ENCODE assay signal across 12 cellular contexts in the genomic region with DNA sequence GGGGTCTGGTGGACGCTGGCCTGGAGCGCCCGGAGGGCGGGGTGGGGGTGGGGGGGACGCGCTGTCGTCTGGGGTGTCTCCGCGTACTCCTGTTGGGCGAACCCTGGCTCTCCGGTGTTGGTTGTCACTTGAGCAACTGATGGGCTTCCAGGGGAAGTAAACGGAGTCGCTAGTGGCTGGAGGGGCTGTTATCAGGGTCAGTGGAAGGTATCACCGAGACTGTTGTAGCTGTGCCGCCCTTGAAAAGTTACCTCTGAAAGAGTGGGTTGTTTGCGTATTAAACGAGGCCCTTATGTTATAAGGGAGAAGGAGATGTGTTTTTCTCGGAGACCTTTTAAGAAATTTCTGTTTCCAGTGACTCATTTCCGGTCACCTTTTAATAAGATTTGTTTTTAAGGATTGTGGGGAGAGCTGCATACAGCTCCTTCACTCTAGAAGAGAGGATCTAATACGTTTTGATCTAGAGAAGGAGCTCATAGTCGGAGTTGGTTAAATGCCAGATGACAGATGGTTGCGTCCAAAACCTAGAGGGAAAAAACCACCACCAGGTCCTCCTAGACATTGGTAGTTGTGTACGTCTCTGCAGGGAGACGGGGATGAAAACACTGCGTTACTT. TPM values are rescaled to one million over a fixed set of nuclear protein-coding genes. Genes with fewer than 3 reads are reported as not detected.
DNase-seq lines count a peak whose midpoint lies in the region; ATAC-seq and TF ChIP-seq lines count a peak whose summit lies in the region.
"Had no signal": no experiment of that assay in that cellular context is flagged by ENCODE, and none has a peak within 500 bp of the region (broad histone marks: within the 10 kb centered on the region; RNA-seq: fewer than 3 reads in every experiment).

No MANE protein-coding gene starts in this region.

- no peak for ATAC-seq in HG03280 (IDR thresholded peaks at IDR 0.05; ENCODE audit: unreplicated experiment)
- ATAC-seq: body of pancreas; K562; naive thymus-derived CD8-positive, alpha-beta T cell had no signal

- H3K79me2 ChIP-seq in PC-9 (ENCODE audit: low read depth) = no peaks in the 10 kb centered on the region

- intact Hi-C loops in PC-9 (cut with micrococcal nuclease; ENCODE audit: unreplicated experiment) = no loop called here

- no peaks in the 10 kb centered on the region for H3K36me3 Mint-ChIP-seq in CD8-positive, alpha-beta memory T cell
- H3K36me3 Mint-ChIP-seq: naive thymus-derived CD8-positive, alpha-beta T cell had no signal

- no peaks in the 10 kb centered on the region for H3K36me3 ChIP-seq in ES-I3 (ENCODE audit: insufficient read depth, low read length)
- no peaks in the 10 kb centered on the region for H3K36me3 ChIP-seq in PC-9 (ENCODE audit: low read depth)
- H3K36me3 ChIP-seq in CD8-positive, alpha-beta memory T cell (ENCODE audit: insufficient read depth, low read length) = no peaks in the 10 kb centered on the region

- CTCF ChIA-PET in PC-9 (lab: Charles Lee) = interaction anchor here (0.6 kb wide), 1 partner anchor 331 kb away, joined by 3 read pairs; no protein-coding TSS in a partner anchor
- CTCF ChIA-PET in CD8-positive, alpha-beta memory T cell (lab: Charles Lee) = no interaction called here

- no peaks in the 10 kb centered on the region for H3K27me3 ChIP-seq in PC-9 (ENCODE audit: insufficient read depth, low read depth)
- H3K27me3 ChIP-seq in CD8-positive, alpha-beta memory T cell (ENCODE audit: insufficient read depth, low read length, poor library complexity, severe bottlenecking) = no peaks in the 10 kb centered on the region
- H3K27me3 ChIP-seq: body of pancreas had no signal

- H3K4me1 Mint-ChIP-seq in CD8-positive, alpha-beta memory T cell = peaks cover 0 to 3% (median 0%) of the 10 kb centered on the region in 3 donors

- no peaks in the 10 kb centered on the region for H4K20me1 ChIP-seq in PC-9 (ENCODE audit: insufficient read depth)

- H3K27me3 Mint-ChIP-seq in CD8-positive, alpha-beta memory T cell = peaks cover 16 to 54% of the 10 kb centered on the region in 2 donors

- no TSS peak for BruUV-seq in PC-9 (replicated peaks; lab: Mats Ljungman, UMichigan)

- H3F3A ChIP-seq in PC-9 (ENCODE audit: insufficient read depth, low read depth) = no peaks in the 10 kb centered on the region

- H3K4me1 ChIP-seq in ES-I3 (ENCODE audit: insufficient read depth, low read length) = no peaks in the 10 kb centered on the region
- no peaks in the 10 kb centered on the region for H3K4me1 ChIP-seq in PC-9 (replicated peaks; ENCODE audit: insufficient read depth)
- H3K4me1 ChIP-seq in CD8-positive, alpha-beta memory T cell (ENCODE audit: insufficient read depth, low read length) = no peaks in the 10 kb centered on the region

- no peak overlapping the region for H3K27ac ChIP-seq in PC-9
- H3K27ac ChIP-seq in CD8-positive, alpha-beta memory T cell (ENCODE audit: low read depth, low read length) = no peak overlapping the region
- H3K27ac ChIP-seq: body of pancreas had no signal

- H3K9me3 ChIP-seq in ES-I3 (ENCODE audit: control insufficient read depth, insufficient read depth, low read length) (no peaks in the 10 kb centered on the region), PC-9 (ENCODE audit: insufficient read depth, low read depth) (no peaks in the 10 kb centered on the region)
- no peaks in the 10 kb centered on the region for H3K9me3 ChIP-seq in CD8-positive, alpha-beta memory T cell (ENCODE audit: low read length)
- H3K9me3 ChIP-seq: body of pancreas had no signal

- no peak overlapping the region for H3K4me3 Mint-ChIP-seq in CD8-positive, alpha-beta memory T cell
- H3K4me3 Mint-ChIP-seq: T-helper 2 cell treated with Interferon-gamma antibody and Interleukin-4, amounts not matched to agents 5 μg/mL and 100 μg/mL, for 36 hours had no signal

- H3K9me2 ChIP-seq in PC-9 (ENCODE audit: insufficient read depth) = no peaks in the 10 kb centered on the region; the same call in none of the 2 replicates

- DNase-seq in PC-9 = no peak
- peak; percentile 17 for DNase-seq in fibroblast of pulmonary artery (ENCODE audit: low read depth)
- peak; percentile 31 for DNase-seq in retina
- DNase-seq in CD8-positive, alpha-beta memory T cell = no peak
- DNase-seq in MV-4-11 (lab: John Stamatoyannopoulos, UW) = no peak
- no peak for DNase-seq in SKM-1 (lab: John Stamatoyannopoulos, UW; ENCODE audit: unreplicated experiment)
- DNase-seq: body of pancreas; naive thymus-derived CD8-positive, alpha-beta T cell had no signal

- H3K4me3 ChIP-seq in PC-9 (peak overlapping the region; percentile 41; the same call in 1 of the 2 replicates), fibroblast of pulmonary artery (replicated peaks; ENCODE audit: low read depth, low read length) (peak overlapping the region; percentile 39)
- no peak overlapping the region for H3K4me3 ChIP-seq in CD8-positive, alpha-beta memory T cell (ENCODE audit: low read length)
- H3K4me3 ChIP-seq: body of pancreas, K562 had no signal

- H2AFZ ChIP-seq in PC-9 = peak overlapping the region; percentile 62

- TF ChIP-seq CTCF in PC-9 (conservative IDR thresholded peaks at IDR 0.05) (no peak), fibroblast of pulmonary artery (IDR thresholded peaks at IDR 0.05; ENCODE audit: low read length, missing control alignments) (no peak)

- no peaks in the 10 kb centered on the region for H3K9me3 Mint-ChIP-seq in CD8-positive, alpha-beta memory T cell
- H3K9me3 Mint-ChIP-seq: naive thymus-derived CD8-positive, alpha-beta T cell; T-helper 2 cell treated with Interferon-gamma antibody and Interleukin-4, amounts not matched to agents 5 μg/mL and 100 μg/mL, for 36 hours had no signal

- no peak overlapping the region for H3K27ac Mint-ChIP-seq in CD8-positive, alpha-beta memory T cell
- H3K27ac Mint-ChIP-seq: naive thymus-derived CD8-positive, alpha-beta T cell; T-helper 2 cell treated with Interferon-gamma antibody and Interleukin-4, amounts not matched to agents 5 μg/mL and 100 μg/mL, for 36 hours had no signal

- peak overlapping the region; percentile 61 for H3K4me2 ChIP-seq in PC-9

- peak overlapping the region; percentile 77; the same call in 1 of the 2 replicates for H3K9ac ChIP-seq in ES-I3 (ENCODE audit: low read depth, low read length)

- POLR2A ChIA-PET in PC-9 (lab: Charles Lee; ENCODE audit: unreplicated experiment) = no interaction called here
- POLR2A ChIA-PET in CD8-positive, alpha-beta memory T cell (lab: Charles Lee) = no interaction called here

RNA-seq across cellular contexts. Expression of a gene that starts 0.7 kb away (rescaled TPM):
- not detected in 2 replicates for total RNA-seq in PC-9 (2021)
- not detected for total RNA-seq in CD8-positive, alpha-beta memory T cell
- not detected for polyA plus RNA-seq in CD8-positive, alpha-beta memory T cell
- total RNA-seq: body of pancreas; K562; naive thymus-derived CD8-positive, alpha-beta T cell had no signal
- polyA plus RNA-seq: K562; naive thymus-derived CD8-positive, alpha-beta T cell had no signal

Comparison
In these comparisons a context has a peak if more than half of its experiments do, and no peak if none do; other contexts are left out.
1. DNase-seq: peak in fibroblast of pulmonary artery (single experiment) and retina (single experiment); none in PC-9 (0 of 2), CD8-positive, alpha-beta memory T cell (0 of 5), MV-4-11 (single experiment) and SKM-1 (single experiment).